1 cellular context compared by ENCODE assay signal in genomic region chr2:33598472-33599174, GRCh38.
TF ChIP-seq lines count a peak whose summit lies in the region.

No MANE protein-coding gene starts in this region.

TF ChIP-seq in GM12878, 131 proteins besides CTCF, POLR2A, EP300 and RAD21 (continued from another document):
- TF ChIP-seq ZNF592 (IDR thresholded peaks at IDR 0.05) (no peak), TAF1 (IDR thresholded peaks at IDR 0.05; ENCODE audit: borderline replicate concordance, low read depth, low read length) (peak; percentile 38; the same call in 1 of the 2 replicates), NBN (IDR thresholded peaks at IDR 0.05) (peak; percentile 82; the same call in 1 of the 2 replicates), MTA2 (IDR thresholded peaks at IDR 0.05; ENCODE audit: low read depth) (0 out of 2 replicates have a peak, but pooled peaks have one; percentile 6), POLR2AphosphoS5 (IDR thresholded peaks at IDR 0.05; ENCODE audit: low read length) (no peak; the same call in 1 of the 2 replicates), BHLHE40 (IDR thresholded peaks at IDR 0.05; ENCODE audit: borderline replicate concordance in 1 of 2, low read depth in 2 of 2, low read length in 1 of 2) (peak in 1 of 2 experiments; percentile 67; a peak in 2 of 4 replicates), MYB (IDR thresholded peaks at IDR 0.05; ENCODE audit: borderline replicate concordance, low read depth, low read length) (no peak), POLR2AphosphoS2 (IDR thresholded peaks at IDR 0.05; ENCODE audit: low read depth, low read length) (no peak), CBFB (IDR thresholded peaks at IDR 0.05; ENCODE audit: low read depth) (peak; percentile 23; the same call in 1 of the 2 replicates), DPF2 (IDR thresholded peaks at IDR 0.05) (peak; percentile 72), MEF2B (IDR thresholded peaks at IDR 0.05; ENCODE audit: partially characterized antibody, poor library complexity, severe bottlenecking) (peak; percentile 69), SUZ12 (IDR thresholded peaks at IDR 0.05; ENCODE audit: unreplicated experiment) (no peak), MYC (IDR thresholded peaks at IDR 0.05; ENCODE audit: insufficient read depth, insufficient read length, insufficient replicate concordance, low read length, severe bottlenecking) (peak; percentile 30), BCL3 (IDR thresholded peaks at IDR 0.05; ENCODE audit: borderline replicate concordance, insufficient read depth, low read depth, low read length, poor library complexity, severe bottlenecking) (no peak)
